ENCODE assay signal across 1 cellular context in genomic region chr11:118628031-118628430, GRCh38.
TF ChIP-seq lines count a peak whose summit lies in the region.

No MANE protein-coding gene starts in this region.

TF ChIP-seq in HepG2, 621 proteins besides CTCF, POLR2A, EP300 and RAD21:
- peak; percentile 73 for TF ChIP-seq AGO2 (optimal IDR thresholded peaks at IDR 0.05; ENCODE audit: low read depth, low read length)
- TF ChIP-seq FOXO4 (CRISPR knock-in tag; conservative IDR thresholded peaks at IDR 0.05), result no peak
